In genomic region chr9:91055845-91056244, GRCh38 we compare ENCODE assay signal across 24 cellular contexts.
DNase-seq lines count a peak whose midpoint lies in the region; ATAC-seq, FAIRE-seq and TF ChIP-seq lines count a peak whose summit lies in the region.
"Had no signal": no experiment of that assay in that cellular context is flagged by ENCODE, and none has a peak within 500 bp of the region (broad histone marks: within the 10 kb centered on the region; RNA-seq: fewer than 3 reads in every experiment).

No MANE protein-coding gene starts in this region.

- dilution Hi-C loops in IMR-90 (cut with HindIII; ENCODE audit: low sequenced_read_pairs, unreplicated experiment), result no loop called here

- peak overlapping the region; percentile 37; the same call in 1 of the 2 replicates for H2BK20ac ChIP-seq in IMR-90 (ENCODE audit: low read depth, low read length)

- WGBS in IMR-90 (ENCODE audit: extremely low coverage in 2 of 2, insufficient read length in 1 of 2), 2 experiments, result no CpG with 5 or more reads among the region's 3 CpGs

- H3K9me3 Mint-ChIP-seq in activated T-cell treated with anti-CD3 and anti-CD28 coated beads, Interleukin-2, amount 50 U/mL, for 24 hours, result peaks cover 12% of the 10 kb centered on the region
- H3K9me3 Mint-ChIP-seq in activated T-helper 17 cell treated with anti-CD3 and anti-CD28 coated beads, Interleukin-2, amount 50 U/mL, for 72 hours, result no peaks in the 10 kb centered on the region
- H3K9me3 Mint-ChIP-seq in Caco-2 (ENCODE audit: unreplicated experiment), result no peaks in the 10 kb centered on the region
- H3K9me3 Mint-ChIP-seq: CD8-positive, alpha-beta T cell had no signal

- peaks cover 0 to 7% of the 10 kb centered on the region in 2 experiments; a peak in 1 of 4 replicates for H3K79me1 ChIP-seq in IMR-90 (ENCODE audit: low read depth in 1 of 2, low read length in 2 of 2)

- H3K27ac ChIP-seq in IMR-90 (ENCODE audit: insufficient read depth, low read length), result no peak overlapping the region
- no peak overlapping the region for H3K27ac ChIP-seq in kidney (ENCODE audit: low read depth in 2 of 2, low read length in 2 of 2)
- H3K27ac ChIP-seq: A549 had no signal

- POLR2A ChIA-PET in IMR-90 (lab: Charles Lee; ENCODE audit: unreplicated experiment), result no interaction called here
- POLR2A ChIA-PET in Caco-2 (lab: Charles Lee), result no interaction called here

- intact Hi-C loops in IMR-90 (cut with micrococcal nuclease), result no loop called here
- intact Hi-C loops in kidney (cut with DNase I), result no loop called here
- intact Hi-C loops in Caco-2 (cut with micrococcal nuclease; ENCODE audit: unreplicated experiment), result no loop called here

- H3K4me1 ChIP-seq in IMR-90 (ENCODE audit: control insufficient read depth, insufficient read depth, low read length) (peaks cover 11% of the 10 kb centered on the region), kidney (ENCODE audit: control insufficient read depth in 1 of 2, insufficient read depth in 1 of 2, low read depth in 1 of 2, low read length in 2 of 2) (no peaks in the 10 kb centered on the region), Caco-2 (no peaks in the 10 kb centered on the region)

- CTCF ChIA-PET in IMR-90 (lab: Yijun Ruan, JAX) (no interaction called here), Caco-2 (lab: Charles Lee) (no interaction called here)

- ATAC-seq in IMR-90 (ENCODE audit: low read depth) (no peak), GM19328 (IDR thresholded peaks at IDR 0.05; ENCODE audit: unreplicated experiment) (no peak)
- ATAC-seq in activated T-helper 17 cell treated with anti-CD3 and anti-CD28 coated beads, Interleukin-2, amount 50 U/mL, for 72 hours (replicated peaks), result peak; percentile 67
- ATAC-seq: A549; CD8-positive, alpha-beta T cell; K562; Right ventricle myocardium inferior had no signal

- H3K36me3 Mint-ChIP-seq in activated T-cell treated with anti-CD3 and anti-CD28 coated beads, Interleukin-2, amount 50 U/mL, for 24 hours (ENCODE audit: low read depth), result no peaks in the 10 kb centered on the region
- no peaks in the 10 kb centered on the region for H3K36me3 Mint-ChIP-seq in activated T-helper 17 cell treated with anti-CD3 and anti-CD28 coated beads, Interleukin-2, amount 50 U/mL, for 72 hours (ENCODE audit: low read depth)
- H3K36me3 Mint-ChIP-seq in Caco-2 (ENCODE audit: insufficient read depth, unreplicated experiment), result no peaks in the 10 kb centered on the region
- H3K36me3 Mint-ChIP-seq: CD8-positive, alpha-beta T cell had no signal

- peak overlapping the region; percentile 7 for H3K4me3 Mint-ChIP-seq in activated T-cell treated with anti-CD3 and anti-CD28 coated beads, Interleukin-2, amount 50 U/mL, for 24 hours
- peak overlapping the region; percentile 49 for H3K4me3 Mint-ChIP-seq in activated T-helper 17 cell treated with anti-CD3 and anti-CD28 coated beads, Interleukin-2, amount 50 U/mL, for 72 hours
- no peak overlapping the region for H3K4me3 Mint-ChIP-seq in Caco-2 (ENCODE audit: unreplicated experiment)
- H3K4me3 Mint-ChIP-seq: CD8-positive, alpha-beta T cell had no signal

- in situ Hi-C loops in IMR-90 (cut with MboI; ENCODE audit: low sequenced_read_pairs), result no loop called here

- BruUV-seq in IMR-90 (replicated peaks; lab: Mats Ljungman, UMichigan) (no TSS peak), Caco-2 (replicated peaks; lab: Mats Ljungman, UMichigan) (no TSS peak)

- no peak for TF ChIP-seq RAD21 in IMR-90 (IDR thresholded peaks at IDR 0.05; ENCODE audit: low read length)

- peak overlapping the region; percentile 54; the same call in 1 of the 2 replicates for H2AK5ac ChIP-seq in IMR-90 (ENCODE audit: low read depth, low read length)

- TF ChIP-seq CTCF in IMR-90 (conservative IDR thresholded peaks at IDR 0.05; ENCODE audit: low read depth, low read length) (no peak), kidney (IDR thresholded peaks at IDR 0.05; ENCODE audit: borderline replicate concordance, extremely low read depth, insufficient read depth) (no peak), Caco-2 (IDR thresholded peaks at IDR 0.05; ENCODE audit: insufficient read depth in 1 of 2, low read depth in 1 of 2, low read length in 1 of 2, severe bottlenecking in 1 of 2, unreplicated experiment in 1 of 2) (no peak)

- no peak overlapping the region for H3K9ac ChIP-seq in IMR-90 (ENCODE audit: low read depth, low read length)
- H3K9ac ChIP-seq in kidney (ENCODE audit: low read length in 2 of 2), result no peak overlapping the region
- H3K9ac ChIP-seq: BLaER1 treated with 17β-estradiol and CSF1 and Interleukin-3, amounts not matched to agents 10 nM and 100 nM had no signal

- no peak overlapping the region for H3K4me2 ChIP-seq in IMR-90 (ENCODE audit: low read depth, low read length)
- H3K4me2 ChIP-seq: A549 had no signal

- peak overlapping the region; percentile 86 for H3K27ac Mint-ChIP-seq in activated T-cell treated with anti-CD3 and anti-CD28 coated beads, Interleukin-2, amount 50 U/mL, for 24 hours
- H3K27ac Mint-ChIP-seq in activated T-helper 17 cell treated with anti-CD3 and anti-CD28 coated beads, Interleukin-2, amount 50 U/mL, for 72 hours, result peak overlapping the region; percentile 76
- H3K27ac Mint-ChIP-seq in Caco-2 (ENCODE audit: unreplicated experiment), result no peak overlapping the region
- H3K27ac Mint-ChIP-seq: CD8-positive, alpha-beta T cell had no signal

- peaks cover 3% of the 10 kb centered on the region for H3K9me1 ChIP-seq in IMR-90 (ENCODE audit: insufficient read depth, low read length)

- no peaks in the 10 kb centered on the region for H4K20me1 ChIP-seq in IMR-90 (ENCODE audit: insufficient read depth, low read length)
- H4K20me1 ChIP-seq: BLaER1 treated with 17β-estradiol and CSF1 and Interleukin-3, amounts not matched to agents 10 nM and 100 nM had no signal

- H4K5ac ChIP-seq in IMR-90 (ENCODE audit: low read depth, low read length), result no peak overlapping the region

- no peak overlapping the region; the same call in 2 of the 3 replicates for H2BK15ac ChIP-seq in IMR-90 (ENCODE audit: low read depth, low read length)

- no peak overlapping the region for H2BK5ac ChIP-seq in IMR-90 (ENCODE audit: low read depth, low read length, poor library complexity, severe bottlenecking)

- no peak overlapping the region; the same call in 1 of the 2 replicates for H3K18ac ChIP-seq in IMR-90 (ENCODE audit: low read depth, low read length)

- peak overlapping the region; percentile 39 for H2BK120ac ChIP-seq in IMR-90 (ENCODE audit: low read depth, low read length)

- FAIRE-seq in kidney (lab: Jason Lieb, UNC), result peak; percentile 8
- FAIRE-seq: A549, D721Med, GM12891, GM19239, K562, RCC 7860 had no signal

- no peak overlapping the region for H3K14ac ChIP-seq in IMR-90 (replicated peaks; ENCODE audit: low read depth, low read length)

- no peaks in the 10 kb centered on the region for H3K27me3 Mint-ChIP-seq in activated T-cell treated with anti-CD3 and anti-CD28 coated beads, Interleukin-2, amount 50 U/mL, for 24 hours
- peaks cover 11% of the 10 kb centered on the region for H3K27me3 Mint-ChIP-seq in activated T-helper 17 cell treated with anti-CD3 and anti-CD28 coated beads, Interleukin-2, amount 50 U/mL, for 72 hours
- peaks cover 2% of the 10 kb centered on the region for H3K27me3 Mint-ChIP-seq in Caco-2 (ENCODE audit: insufficient read depth, unreplicated experiment)

- H3K4ac ChIP-seq in IMR-90 (ENCODE audit: low read depth, low read length), result no peak overlapping the region; the same call in 1 of the 2 replicates

- no peaks in the 10 kb centered on the region for H3K27me3 ChIP-seq in IMR-90 (ENCODE audit: control insufficient read depth, insufficient read depth, low read length)
- no peaks in the 10 kb centered on the region for H3K27me3 ChIP-seq in Caco-2 (replicated peaks; ENCODE audit: control insufficient read depth, insufficient read depth, low read length)
- H3K27me3 ChIP-seq: BLaER1 treated with 17β-estradiol and CSF1 and Interleukin-3, amounts not matched to agents 10 nM and 100 nM had no signal

- H3K4me3 ChIP-seq in IMR-90 (ENCODE audit: insufficient read depth, low read depth, low read length), result no peak overlapping the region
- H3K4me3 ChIP-seq in kidney (ENCODE audit: low read length in 2 of 2), result no peak overlapping the region
- no peak overlapping the region for H3K4me3 ChIP-seq in Caco-2 (ENCODE audit: low read depth, low read length)
- H3K4me3 ChIP-seq: A549; BLaER1 treated with 17β-estradiol and CSF1 and Interleukin-3, amounts not matched to agents 10 nM and 100 nM; K562 had no signal

- no peak overlapping the region for H3K56ac ChIP-seq in IMR-90 (ENCODE audit: extremely low read depth, insufficient read depth, low read length)

- no peak for TF ChIP-seq POLR2A in IMR-90 (IDR thresholded peaks at IDR 0.05; ENCODE audit: low read depth, low read length)

- peaks cover 77% of the 10 kb centered on the region for H3K4me1 Mint-ChIP-seq in activated T-cell treated with anti-CD3 and anti-CD28 coated beads, Interleukin-2, amount 50 U/mL, for 24 hours (ENCODE audit: low read depth)
- peaks cover 44% of the 10 kb centered on the region for H3K4me1 Mint-ChIP-seq in activated T-helper 17 cell treated with anti-CD3 and anti-CD28 coated beads, Interleukin-2, amount 50 U/mL, for 72 hours
- H3K4me1 Mint-ChIP-seq in Caco-2 (ENCODE audit: low read depth, unreplicated experiment), result no peaks in the 10 kb centered on the region

- no peak overlapping the region for H2AK9ac ChIP-seq in IMR-90 (replicated peaks; ENCODE audit: low read depth, low read length, poor library complexity)

- no peaks in the 10 kb centered on the region for H3K9me3 ChIP-seq in IMR-90 (ENCODE audit: control insufficient read depth, insufficient read depth, low read length)
- H3K9me3 ChIP-seq in kidney (ENCODE audit: control insufficient read depth in 1 of 2, low read length in 2 of 2), result no peaks in the 10 kb centered on the region
- H3K9me3 ChIP-seq in Caco-2, result no peaks in the 10 kb centered on the region
- H3K9me3 ChIP-seq: A549; BLaER1 treated with 17β-estradiol and CSF1 and Interleukin-3, amounts not matched to agents 10 nM and 100 nM had no signal

- H2AFZ ChIP-seq in IMR-90 (replicated peaks; ENCODE audit: low read length, poor library complexity), result no peak overlapping the region

- 0 out of 2 replicates have a peak overlapping the region, but pooled peaks have one; percentile 56 for H4K91ac ChIP-seq in IMR-90 (ENCODE audit: insufficient read depth, low read depth, low read length)

- H3K23ac ChIP-seq in IMR-90 (ENCODE audit: low read depth, low read length), result no peak overlapping the region; the same call in 1 of the 2 replicates

- H3K36me3 ChIP-seq in IMR-90 (ENCODE audit: control insufficient read depth, insufficient read depth, low read length) (no peaks in the 10 kb centered on the region), kidney (ENCODE audit: control insufficient read depth in 1 of 2, insufficient read depth in 2 of 2, low read length in 2 of 2) (no peaks in the 10 kb centered on the region), Caco-2 (ENCODE audit: control insufficient read depth, insufficient read depth, low read length) (no peaks in the 10 kb centered on the region)
- H3K36me3 ChIP-seq: BLaER1 treated with 17β-estradiol and CSF1 and Interleukin-3, amounts not matched to agents 10 nM and 100 nM had no signal

- DNase-seq in activated T-cell treated with anti-CD3 and anti-CD28 coated beads, Interleukin-2, amount 50 U/mL, for 24 hours, result no peak
- DNase-seq in activated T-cell treated with anti-CD3 and anti-CD28 coated beads, Interleukin-2, amount 50 U/mL, for 1 hour, result no peak
- no peak for DNase-seq in IMR-90
- DNase-seq in kidney, result no peak
- DNase-seq in Caco-2, result no peak
- DNase-seq in kidney tubule cell (ENCODE audit: low spot score), result no peak
- DNase-seq: CD8-positive, alpha-beta T cell; GOT3; NCI-H1105 treated with DMSO at 0.1 percent for 48 hours; NCI-H1694; NCI-H2081 treated with DMSO at 0.1 percent for 48 hours; NCI-H510A; NCI-H748 treated with DMSO at 0.1 percent for 48 hours; NK-92 treated with Interleukin-12 subunit alpha and Interleukin-12 subunit beta, amount 100 ng/mL, for 24 hours had no signal

- H4K8ac ChIP-seq in IMR-90 (ENCODE audit: low read depth in 2 of 2, low read length in 2 of 2), result 0 out of 4 replicates have a peak overlapping the region, but pooled peaks of 1 of the 2 experiments have one; percentile 29
